ENCODE assay signal across 8 cellular contexts in genomic region chr1:161749509-161750407, GRCh38. TPM values are rescaled to one million over a fixed set of nuclear protein-coding genes. Genes with fewer than 3 reads are reported as not detected.
DNase-seq lines count a peak whose midpoint lies in the region; ATAC-seq and TF ChIP-seq lines count a peak whose summit lies in the region.

DUSP12 (plus strand) TSS chr1:161749786; CDS start chr1:161749802, 16 bp downstream.

- peak within 1 kb of the TSS; percentile 54 for H3K9ac ChIP-seq in muscle layer of colon (ENCODE audit: low read length)

- TF ChIP-seq CTCF in Panc1 (IDR thresholded peaks at IDR 0.05): peak; percentile 54

- intact Hi-C loops in Panc1 (cut with micrococcal nuclease; ENCODE audit: unreplicated experiment): loop anchor here (10.0 kb wide), 2 partner anchors 215 to 265 kb away; no protein-coding TSS in a partner anchor

- H3K27me3 ChIP-seq in Panc1 (ENCODE audit: control insufficient read depth, insufficient read depth, low read length) (no peaks in the 10 kb centered on the region), esophagus (ENCODE audit: control insufficient read depth in 1 of 2, insufficient read depth in 2 of 2, low read length in 2 of 2) (no peaks in the 10 kb centered on the region), muscle layer of colon (ENCODE audit: control insufficient read depth in 1 of 2, insufficient read depth in 2 of 2, low read length in 2 of 2) (no peaks in the 10 kb centered on the region)

- H3K4me3 Mint-ChIP-seq in activated T-cell treated with anti-CD3 and anti-CD28 coated beads, Interleukin-2, amount 50 U/mL, for 4 hours: peak within 1 kb of the TSS; percentile 99

- H3K27ac ChIP-seq in Panc1 (ENCODE audit: low read length): peak within 1 kb of the TSS; percentile 86
- H3K27ac ChIP-seq in esophagus (ENCODE audit: low read depth in 2 of 2, low read length in 1 of 2): peak within 1 kb of the TSS; percentile 95 to 98
- H3K27ac ChIP-seq in muscle layer of colon (ENCODE audit: low read depth, low read length): peak within 1 kb of the TSS; percentile 83

- H3K9me3 ChIP-seq in Panc1 (ENCODE audit: control insufficient read depth, insufficient read depth, low read depth, low read length): no peaks in the 10 kb centered on the region
- no peaks in the 10 kb centered on the region for H3K9me3 ChIP-seq in esophagus (ENCODE audit: control insufficient read depth in 2 of 2, insufficient read depth in 1 of 2, low read depth in 1 of 2, low read length in 1 of 2)
- no peaks in the 10 kb centered on the region for H3K9me3 ChIP-seq in muscle layer of colon (ENCODE audit: low read length)

- 0 to 1% methylated on average over 65 of the region's 65 CpGs for WGBS in esophagus, 2 donors

- CTCF ChIA-PET in Panc1 (lab: Charles Lee): interaction anchor here (0.5 to 0.9 kb wide), 2 partner anchors 11 to 23 kb away, joined by 4 to 8 read pairs; no protein-coding TSS in a partner anchor

- BruUV-seq in Panc1 (replicated peaks; lab: Mats Ljungman, UMichigan): no TSS peak

- H3K36me3 Mint-ChIP-seq in activated T-cell treated with anti-CD3 and anti-CD28 coated beads, Interleukin-2, amount 50 U/mL, for 4 hours (ENCODE audit: insufficient read depth): peaks cover 17% of the 10 kb centered on the region

- peaks cover 3% of the 10 kb centered on the region for H3K27me3 Mint-ChIP-seq in activated T-cell treated with anti-CD3 and anti-CD28 coated beads, Interleukin-2, amount 50 U/mL, for 4 hours (ENCODE audit: low read depth)

- H3K4me3 ChIP-seq in Jurkat, Clone E6-1 (ENCODE audit: low read length): peak within 1 kb of the TSS; percentile 92
- H3K4me3 ChIP-seq in Panc1 (ENCODE audit: low read depth in 2 of 2, low read length in 2 of 2): peak within 1 kb of the TSS; percentile 74 to 90
- H3K4me3 ChIP-seq in esophagus (ENCODE audit: low read depth in 1 of 2, low read length in 2 of 2): peak within 1 kb of the TSS; percentile 76 to 94
- peak within 1 kb of the TSS; percentile 77 to 80 for H3K4me3 ChIP-seq in muscle layer of colon (ENCODE audit: low read depth in 1 of 2, low read length in 2 of 2)

- peaks cover 20% of the 10 kb centered on the region; the same call in 1 of the 2 replicates for H3K36me3 ChIP-seq in Panc1 (ENCODE audit: control insufficient read depth, insufficient read depth, low read length)
- H3K36me3 ChIP-seq in esophagus (ENCODE audit: control insufficient read depth in 2 of 2, insufficient read depth in 2 of 2, low read length in 1 of 2): peaks cover 4 to 7% of the 10 kb centered on the region in 2 donors
- H3K36me3 ChIP-seq in muscle layer of colon (ENCODE audit: insufficient read depth, low read length): peaks cover 25% of the 10 kb centered on the region

- peaks cover 3% of the 10 kb centered on the region for H3K9me3 Mint-ChIP-seq in activated T-cell treated with anti-CD3 and anti-CD28 coated beads, Interleukin-2, amount 50 U/mL, for 4 hours

- ATAC-seq in GM21576 (IDR thresholded peaks at IDR 0.05; ENCODE audit: unreplicated experiment): peak; percentile 93
- peak; percentile 98 for ATAC-seq in Panc1
- ATAC-seq in activated T-cell treated with anti-CD3 and anti-CD28 coated beads, Interleukin-2, amount 50 U/mL, for 4 hours: peak; percentile 96

- in situ Hi-C loops in Panc1 (cut with HindIII; ENCODE audit: low pct_unique_long_range_greater_than_20kb, low sequenced_read_pairs): loop anchor here (25.0 kb wide), 1 partner anchor 212 kb away; the partner anchor contains the start of gene FCGR3A

- H3K4me1 ChIP-seq in Panc1 (ENCODE audit: control insufficient read depth, insufficient read depth, low read length) (peaks cover 8% of the 10 kb centered on the region), esophagus (ENCODE audit: control insufficient read depth in 2 of 2, insufficient read depth in 2 of 2, low read length in 1 of 2) (peaks cover 0 to 3% of the 10 kb centered on the region in 2 donors), muscle layer of colon (ENCODE audit: insufficient read depth, low read length) (peaks cover 12% of the 10 kb centered on the region)

- POLR2A ChIA-PET in Panc1 (lab: Charles Lee): interaction anchor here (0.6 kb wide), 1 partner anchor 217 kb away, joined by 4 read pairs; no protein-coding TSS in a partner anchor

- H3K4me1 Mint-ChIP-seq in activated T-cell treated with anti-CD3 and anti-CD28 coated beads, Interleukin-2, amount 50 U/mL, for 4 hours (ENCODE audit: low read depth): peaks cover 36% of the 10 kb centered on the region

- peak; percentile 91 for DNase-seq in DMS53 treated with DMSO at 0.1 percent for 48 hours (lab: John Stamatoyannopoulos, UW; ENCODE audit: unreplicated experiment)
- peak; percentile 86 for DNase-seq in Jurkat, Clone E6-1 (ENCODE audit: low read depth, low spot score)
- no peak for DNase-seq in Panc1 (ENCODE audit: low read depth, low spot score)
- peak; percentile 78 for DNase-seq in activated T-cell treated with anti-CD3 and anti-CD28 coated beads, Interleukin-2, amount 50 U/mL, for 4 hours
- DNase-seq in stimulated activated CD8-positive, alpha-beta memory T cell treated with anti-CD3 and anti-CD28 coated beads, Interleukin-7, amount 100 ng/mL, for 4 hours (ENCODE audit: low read depth in 2 of 2): peak; percentile 74 to 80

RNA-seq across cellular contexts. Expression of gene DUSP12, which starts in this region (rescaled TPM):
- 33.1 TPM for polyA plus RNA-seq in Jurkat, Clone E6-1 (2012; ENCODE audit: insufficient read depth, insufficient read length)
- total RNA-seq in Panc1 (2021; ENCODE audit: unreplicated experiment): 22.0 TPM
- 17.3 TPM for polyA plus RNA-seq in Panc1 (2012; ENCODE audit: insufficient read length)
- total RNA-seq in activated T-cell treated with anti-CD3 and anti-CD28 coated beads, Interleukin-2, amount 50 U/mL, for 4 hours: 10 to 100 TPM; 41.7 to 45.1 (median 41.7) TPM
- 10 to 100 TPM in 1 of 2 donors, 1 to 10 TPM in 1; 6.5 to 14.5 TPM for polyA plus RNA-seq in esophagus
